Comparison of ENCODE assay signal across 31 cellular contexts in the genomic region with DNA sequence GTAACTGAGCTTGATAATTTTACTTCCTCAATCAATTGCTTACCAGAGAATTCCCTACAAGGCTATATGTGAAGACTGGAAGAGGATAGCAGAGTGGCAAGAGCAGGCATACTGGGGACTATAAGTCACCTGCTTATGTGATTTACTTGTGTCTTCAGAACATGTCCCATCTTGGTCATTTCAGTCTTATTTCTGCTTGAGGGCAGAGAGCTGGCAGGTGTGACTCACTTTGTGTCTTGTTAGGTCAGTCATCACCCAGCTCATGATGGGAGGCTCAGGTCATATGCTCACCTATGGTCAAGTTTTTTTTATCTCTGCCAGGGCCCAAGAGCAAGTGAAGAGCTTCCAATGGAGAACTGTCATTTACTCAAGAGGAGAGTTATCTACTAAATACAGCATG. TPM values are rescaled to one million over a fixed set of nuclear protein-coding genes. Genes with fewer than 3 reads are reported as not detected.
"Had no signal": no experiment of that assay in that cellular context is flagged by ENCODE, and none has a peak within 500 bp of the region (broad histone marks: within the 10 kb centered on the region; RNA-seq: fewer than 3 reads in every experiment).

No MANE protein-coding gene starts in this region.

- DNase-seq: activated CD4-positive, alpha-beta T cell treated with anti-CD3 and anti-CD28 coated beads, Interleukin-2, amount 10 ng/mL, durations not matched to agents 24 days and 14 days; activated CD8-positive, alpha-beta memory T cell treated with anti-CD3 and anti-CD28 coated beads for 24 hours; activated CD8-positive, alpha-beta memory T cell treated with anti-CD3 and anti-CD28 coated beads, Interleukin-2, amount 50 U/mL, for 4 hours; activated gamma-delta T cell; cortex of kidney; effector CD4-positive, alpha-beta T cell; glutamatergic neuron; immature natural killer cell; left ventricle myocardium inferior; naive thymus-derived CD8-positive, alpha-beta T cell; posterior cingulate gyrus; spleen; stimulated activated CD4-positive, alpha-beta T cell treated with anti-CD3 and anti-CD28 coated beads, Interleukin-4, amount 100 ng/mL, for 1 hour; stimulated activated naive CD8-positive, alpha-beta T cell treated with anti-CD3 and anti-CD28 coated beads, Interleukin-15, Interleukin-2, amounts not matched to agents 100 U/mL and 50 U/mL, for 24 hours had no signal

- H3K9me3 Mint-ChIP-seq: activated CD4-positive, alpha-beta T cell treated with anti-CD3 and anti-CD28 coated beads, Interleukin-2, amount 10 ng/mL, durations not matched to agents 24 days and 14 days; activated naive CD4-positive, alpha-beta T cell treated with anti-CD3 and anti-CD28 coated beads, Interleukin-2, amount 50 U/mL, for 72 hours; immature natural killer cell; mesothelial cell of epicardium; naive thymus-derived CD8-positive, alpha-beta T cell; neural progenitor cell had no signal

- H3K9me3 ChIP-seq: esophagus muscularis mucosa, left ventricle myocardium inferior, spleen had no signal

- H2AFZ ChIP-seq: hepatocyte, neural progenitor cell had no signal

- H3K27me3 Mint-ChIP-seq: activated CD4-positive, alpha-beta T cell treated with anti-CD3 and anti-CD28 coated beads, Interleukin-2, amount 10 ng/mL, durations not matched to agents 24 days and 14 days; naive thymus-derived CD8-positive, alpha-beta T cell had no signal

- FAIRE-seq: frontal cortex had no signal

- H3K9ac ChIP-seq: neural progenitor cell had no signal

- H3K27ac ChIP-seq: cardiac muscle cell, esophagus muscularis mucosa, hepatocyte, left ventricle myocardium inferior, neural progenitor cell had no signal

- H3K4me3 ChIP-seq: cardiac muscle cell, esophagus muscularis mucosa, hepatocyte, left ventricle myocardium inferior, neural progenitor cell, spleen had no signal

- H3K36me3 ChIP-seq: cardiac muscle cell had no signal

- H3K27ac Mint-ChIP-seq: activated CD4-positive, alpha-beta T cell treated with anti-CD3 and anti-CD28 coated beads, Interleukin-2, amount 10 ng/mL, durations not matched to agents 24 days and 14 days; mesothelial cell of epicardium; neural progenitor cell had no signal

- H3K27me3 ChIP-seq: cardiac muscle cell, esophagus muscularis mucosa, hepatocyte, neural progenitor cell, spleen had no signal

- H3K4me3 Mint-ChIP-seq: activated CD4-positive, alpha-beta T cell treated with anti-CD3 and anti-CD28 coated beads, Interleukin-2, amount 10 ng/mL, durations not matched to agents 24 days and 14 days; immature natural killer cell; mesothelial cell of epicardium; naive thymus-derived CD8-positive, alpha-beta T cell; neural progenitor cell had no signal

- H3K36me3 Mint-ChIP-seq: immature natural killer cell had no signal

- ATAC-seq: activated CD4-positive, CD25-positive, alpha-beta regulatory T cell treated with anti-CD3 and anti-CD28 coated beads, Interleukin-2, amount 50 U/mL, for 24 hours; naive thymus-derived CD8-positive, alpha-beta T cell; SK-N-SH treated with all-trans-retinoic acid at 6 μM for 48 hours; stimulated activated naive CD8-positive, alpha-beta T cell treated with anti-CD3 and anti-CD28 coated beads, Interleukin-15, Interleukin-2, amounts not matched to agents 100 U/mL and 50 U/mL, for 24 hours had no signal

- H3K4me2 ChIP-seq: hepatocyte, neural progenitor cell had no signal

RNA-seq across cellular contexts. Expression of a gene that starts 23.7 kb away (rescaled TPM):
- total RNA-seq: activated CD4-positive, alpha-beta T cell treated with anti-CD3 and anti-CD28 coated beads, Interleukin-2, amount 10 ng/mL, durations not matched to agents 24 days and 14 days; activated naive CD4-positive, alpha-beta T cell treated with anti-CD3 and anti-CD28 coated beads, Interleukin-2, amount 50 U/mL, for 72 hours; cardiac muscle cell; cerebellum; esophagus muscularis mucosa; frontal cortex; hepatocyte; kidney epithelial cell; left ventricle myocardium inferior; lung microvascular endothelial cell; mesothelial cell of epicardium; naive thymus-derived CD8-positive, alpha-beta T cell; omental fat pad; spleen; subcutaneous adipose tissue; T-helper 2 cell treated with Interferon-gamma antibody and Interleukin-4, amounts not matched to agents 100 ng/mL and 5 ng/mL, for 36 hours; ureter had no signal
- polyA plus RNA-seq: cardiac muscle cell; hepatocyte; immature natural killer cell; naive thymus-derived CD8-positive, alpha-beta T cell; spleen; thymus had no signal

RNA-seq across cellular contexts. Expression of a gene that starts 47.9 kb away (rescaled TPM):
- total RNA-seq: activated CD4-positive, alpha-beta T cell treated with anti-CD3 and anti-CD28 coated beads, Interleukin-2, amount 10 ng/mL, durations not matched to agents 24 days and 14 days; cardiac muscle cell; cerebellum; esophagus muscularis mucosa; frontal cortex; hepatocyte; kidney epithelial cell; left ventricle myocardium inferior; lung microvascular endothelial cell; mesothelial cell of epicardium; naive thymus-derived CD8-positive, alpha-beta T cell; omental fat pad; spleen; subcutaneous adipose tissue; T-helper 2 cell treated with Interferon-gamma antibody and Interleukin-4, amounts not matched to agents 100 ng/mL and 5 ng/mL, for 36 hours; ureter had no signal
- polyA plus RNA-seq: cardiac muscle cell; hepatocyte; immature natural killer cell; naive thymus-derived CD8-positive, alpha-beta T cell; spleen; thymus had no signal
